13 cellular contexts compared by ENCODE assay signal in the genomic region with DNA sequence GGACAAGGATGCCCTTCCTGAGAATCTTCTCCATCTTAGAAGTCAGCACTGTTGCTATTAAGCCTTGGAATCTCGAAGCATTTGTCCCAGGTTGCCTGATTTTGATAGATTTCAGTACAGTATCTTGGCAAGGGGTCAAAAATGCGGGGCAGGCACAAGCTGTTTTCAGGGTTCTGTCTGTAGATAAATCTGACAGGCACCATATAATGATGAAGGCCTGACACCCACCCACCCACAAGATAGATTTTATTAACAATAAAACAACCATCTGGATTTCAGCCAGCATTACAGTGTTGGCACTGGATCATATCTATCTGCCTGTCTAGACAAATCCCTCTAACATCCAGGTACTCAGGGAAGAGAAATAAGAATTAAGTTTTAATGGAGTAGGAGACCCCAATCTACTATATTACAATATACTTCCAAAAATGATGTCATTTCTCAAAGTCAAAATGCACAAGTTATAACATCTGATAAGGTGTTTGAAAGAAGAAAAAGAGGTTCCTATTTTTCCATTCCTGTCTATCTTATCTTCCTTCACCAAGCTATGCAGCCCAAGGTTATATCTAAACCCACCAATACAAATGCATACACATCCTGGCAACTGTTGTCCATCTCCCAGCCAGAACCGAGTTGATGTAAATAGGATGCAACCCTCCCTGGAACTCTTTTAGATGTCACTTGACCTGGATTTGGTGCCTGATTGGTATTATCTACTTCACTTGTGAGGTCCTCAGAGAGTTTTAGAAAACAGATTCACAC. TPM values are rescaled to one million over a fixed set of nuclear protein-coding genes. Genes with fewer than 3 reads are reported as not detected.
DNase-seq lines count a peak whose midpoint lies in the region; ATAC-seq and TF ChIP-seq lines count a peak whose summit lies in the region.
"Had no signal": no experiment of that assay in that cellular context is flagged by ENCODE, and none has a peak within 500 bp of the region (broad histone marks: within the 10 kb centered on the region; RNA-seq: fewer than 3 reads in every experiment).

No MANE protein-coding gene starts in this region.

- H3K4me3 Mint-ChIP-seq in T-helper 1 cell treated with Interleukin-12 subunit alpha and Interleukin-12 subunit beta and Interleukin-4 antibody, amounts not matched to agents 30 μg/mL and 1 μg/mL, for 36 hours, result peak overlapping the region; percentile 64
- H3K4me3 Mint-ChIP-seq in stimulated activated effector memory CD8-positive, alpha-beta T cell treated with anti-CD3 and anti-CD28 coated beads, Interleukin-12 subunit alpha, Interleukin-12 subunit beta, amount 100 ng/mL, for 72 hours, result peak overlapping the region; percentile 60

- peaks cover 77% of the 10 kb centered on the region for H3K4me1 Mint-ChIP-seq in T-helper 1 cell treated with Interleukin-12 subunit alpha and Interleukin-12 subunit beta and Interleukin-4 antibody, amounts not matched to agents 30 μg/mL and 1 μg/mL, for 36 hours (ENCODE audit: low read depth)
- H3K4me1 Mint-ChIP-seq in stimulated activated effector memory CD8-positive, alpha-beta T cell treated with anti-CD3 and anti-CD28 coated beads, Interleukin-12 subunit alpha, Interleukin-12 subunit beta, amount 100 ng/mL, for 72 hours, result peaks cover 87% of the 10 kb centered on the region

- H3K9me3 Mint-ChIP-seq in T-helper 1 cell treated with Interleukin-12 subunit alpha and Interleukin-12 subunit beta and Interleukin-4 antibody, amounts not matched to agents 30 μg/mL and 1 μg/mL, for 36 hours, result no peaks in the 10 kb centered on the region
- no peaks in the 10 kb centered on the region for H3K9me3 Mint-ChIP-seq in stimulated activated effector memory CD8-positive, alpha-beta T cell treated with anti-CD3 and anti-CD28 coated beads, Interleukin-12 subunit alpha, Interleukin-12 subunit beta, amount 100 ng/mL, for 72 hours

- H3K27ac ChIP-seq in epithelial cell of prostate (peak overlapping the region; percentile 54), RWPE1 (no peak overlapping the region)

- CTCF ChIA-PET in RWPE1 (lab: Yijun Ruan, JAX), result interaction anchor here (0.7 kb wide), 1 partner anchor 421 kb away, joined by 3 read pairs; no protein-coding TSS in a partner anchor

- no peak for ATAC-seq in stimulated activated effector memory CD8-positive, alpha-beta T cell treated with anti-CD3 and anti-CD28 coated beads, Interleukin-12 subunit alpha, Interleukin-12 subunit beta, amount 100 ng/mL, for 72 hours
- no peak for ATAC-seq in HG03521 (IDR thresholded peaks at IDR 0.05; ENCODE audit: unreplicated experiment)
- no peak for ATAC-seq in GM18511 (IDR thresholded peaks at IDR 0.05; ENCODE audit: unreplicated experiment)

- POLR2A ChIA-PET in RWPE1 (lab: Yijun Ruan, JAX; ENCODE audit: low non-redundant PET), result no interaction called here

- peaks cover 39% of the 10 kb centered on the region for H3K36me3 Mint-ChIP-seq in T-helper 1 cell treated with Interleukin-12 subunit alpha and Interleukin-12 subunit beta and Interleukin-4 antibody, amounts not matched to agents 30 μg/mL and 1 μg/mL, for 36 hours (ENCODE audit: low read depth)
- H3K36me3 Mint-ChIP-seq in stimulated activated effector memory CD8-positive, alpha-beta T cell treated with anti-CD3 and anti-CD28 coated beads, Interleukin-12 subunit alpha, Interleukin-12 subunit beta, amount 100 ng/mL, for 72 hours, result peaks cover 73% of the 10 kb centered on the region

- DNase-seq in T-helper 1 cell (no peak), SK-N-DZ (ENCODE audit: low spot score) (peak; percentile 12), epithelial cell of prostate (ENCODE audit: low read depth, low spot score) (no peak), RWPE1 (ENCODE audit: low spot score) (no peak)
- DNase-seq in stimulated activated effector memory CD8-positive, alpha-beta T cell treated with anti-CD3 and anti-CD28 coated beads, Interleukin-12 subunit alpha, Interleukin-12 subunit beta, amount 100 ng/mL, for 72 hours (ENCODE audit: low spot score in 2 of 2), result no peak
- DNase-seq: effector CD8-positive, alpha-beta T cell; glutamatergic neuron; KG1; mesendoderm; NCI-H2107 had no signal

- H3K27ac Mint-ChIP-seq in T-helper 1 cell treated with Interleukin-12 subunit alpha and Interleukin-12 subunit beta and Interleukin-4 antibody, amounts not matched to agents 30 μg/mL and 1 μg/mL, for 36 hours, result peak overlapping the region; percentile 89
- H3K27ac Mint-ChIP-seq in stimulated activated effector memory CD8-positive, alpha-beta T cell treated with anti-CD3 and anti-CD28 coated beads, Interleukin-12 subunit alpha, Interleukin-12 subunit beta, amount 100 ng/mL, for 72 hours, result peak overlapping the region; percentile 89

- H3K27me3 Mint-ChIP-seq in T-helper 1 cell treated with Interleukin-12 subunit alpha and Interleukin-12 subunit beta and Interleukin-4 antibody, amounts not matched to agents 30 μg/mL and 1 μg/mL, for 36 hours (ENCODE audit: low read depth), result no peaks in the 10 kb centered on the region

- no peak for TF ChIP-seq CTCF in RWPE1 (conservative IDR thresholded peaks at IDR 0.05; ENCODE audit: low read depth)

RNA-seq across cellular contexts. Expression of a gene that starts 10.7 kb away (rescaled TPM):
- polyA plus RNA-seq in SK-N-DZ (2014; cell fraction: cytosol; rRNA removed), result 0.14 and 0.31 TPM in 2 replicates
- 0.13 and 0.14 TPM in 2 replicates for polyA plus RNA-seq in SK-N-DZ (2014; cell fraction: nucleus; rRNA removed)
